Comparison of ENCODE assay signal across 14 cellular contexts in genomic region chr1:38153426-38154088, GRCh38.
DNase-seq lines count a peak whose midpoint lies in the region; ATAC-seq lines count a peak whose summit lies in the region.
"Had no signal": no experiment of that assay in that cellular context is flagged by ENCODE, and none has a peak within 500 bp of the region (broad histone marks: within the 10 kb centered on the region; RNA-seq: fewer than 3 reads in every experiment).

No MANE protein-coding gene starts in this region.

- H3K4me1 ChIP-seq in Karpas-422 (ENCODE audit: low read length) (peaks cover 52% of the 10 kb centered on the region), iPS-15b (ENCODE audit: control insufficient read depth, insufficient read depth, low read length) (peaks cover 18% of the 10 kb centered on the region)
- H3K4me1 ChIP-seq: adrenal gland, stomach, uterus had no signal

- H3K9me3 ChIP-seq in Karpas-422 (ENCODE audit: low read length) (peaks cover 3% of the 10 kb centered on the region; the same call in 1 of the 2 replicates), iPS-15b (ENCODE audit: control insufficient read depth, insufficient read depth, low read length) (no peaks in the 10 kb centered on the region)
- H3K9me3 ChIP-seq: adrenal gland, uterus had no signal

- H3K27ac ChIP-seq in Karpas-422 (ENCODE audit: low read length), result peak overlapping the region; percentile 98
- H3K27ac ChIP-seq: adrenal gland, PC-9, stomach, uterus, VCaP had no signal

- peak overlapping the region; percentile 82 for H3K4me2 ChIP-seq in Karpas-422 (ENCODE audit: low read depth, low read length, poor library complexity, severe bottlenecking)
- H3K4me2 ChIP-seq: PC-9 had no signal

- H3K9ac ChIP-seq in Karpas-422 (ENCODE audit: low read length) (peak overlapping the region; percentile 69), iPS-15b (ENCODE audit: low read depth, low read length) (no peak overlapping the region)

- H2AFZ ChIP-seq in Karpas-422 (ENCODE audit: low read length), result no peak overlapping the region
- H2AFZ ChIP-seq: PC-9 had no signal

- no peak for ATAC-seq in left ventricle myocardium superior

- no peaks in the 10 kb centered on the region for H3K79me2 ChIP-seq in Karpas-422 (ENCODE audit: low read length)

- intact Hi-C loops in left ventricle myocardium superior (cut with micrococcal nuclease), result no loop called here

- DNase-seq in COLO668 (lab: John Stamatoyannopoulos, UW; ENCODE audit: unreplicated experiment) (peak; percentile 28), Karpas-422 (peak; percentile 84), NCI-H524 (lab: John Stamatoyannopoulos, UW) (peak; percentile 90 to 95), dermis blood vessel endothelial cell (no peak), T-helper 1 cell (no peak), left ventricle myocardium superior (no peak)
- no peak for DNase-seq in activated CD4-positive, alpha-beta T cell treated with anti-CD3 and anti-CD28 coated beads for 4 hours
- DNase-seq: adrenal gland, naive B cell, PC-9, stomach, uterus had no signal

- H3K36me3 ChIP-seq in Karpas-422 (ENCODE audit: insufficient read depth, low read length) (no peaks in the 10 kb centered on the region), iPS-15b (ENCODE audit: control insufficient read depth, insufficient read depth, low read length) (no peaks in the 10 kb centered on the region)
- H3K36me3 ChIP-seq: adrenal gland, stomach, uterus had no signal

- H3K9me2 ChIP-seq in Karpas-422 (replicated peaks; ENCODE audit: insufficient read depth, low read length), result no peaks in the 10 kb centered on the region

- no peaks in the 10 kb centered on the region for H4K20me1 ChIP-seq in Karpas-422 (ENCODE audit: insufficient read depth, low read depth, low read length)

- H3K27me3 ChIP-seq in Karpas-422 (ENCODE audit: low read length) (no peaks in the 10 kb centered on the region; the same call in 1 of the 2 replicates), iPS-15b (ENCODE audit: control insufficient read depth, insufficient read depth, low read length) (peaks cover 25% of the 10 kb centered on the region)
- H3K27me3 ChIP-seq: uterus had no signal

- H3K4me3 ChIP-seq in Karpas-422 (ENCODE audit: low read length), result peak overlapping the region; percentile 53
- peak overlapping the region; percentile 1 for H3K4me3 ChIP-seq in iPS-15b (ENCODE audit: low read depth, low read length)
- H3K4me3 ChIP-seq: adrenal gland, PC-9, stomach, uterus had no signal

Comparison
In these comparisons a context has a peak if more than half of its experiments do, and no peak if none do; other contexts are left out.
1. DNase-seq: peak in COLO668 (single experiment), Karpas-422 (single experiment) and NCI-H524 (2 of 2); none in activated CD4-positive, alpha-beta T cell treated with anti-CD3 and anti-CD28 coated beads for 4 hours (0 of 2), dermis blood vessel endothelial cell (single experiment), T-helper 1 cell (0 of 5) and left ventricle myocardium superior (single experiment).